In genomic region chr15:40754883-40755815, GRCh38 we compare ENCODE assay signal across 8 cellular contexts. TPM values are rescaled to one million over a fixed set of nuclear protein-coding genes. Genes with fewer than 3 reads are reported as not detected.
DNase-seq lines count a peak whose midpoint lies in the region; ATAC-seq and TF ChIP-seq lines count a peak whose summit lies in the region.

Gene RMDN3, minus strand, starts transcription at chr15:40755254. Its CDS starts 471 bp downstream, at chr15:40754783.

- H3K27me3 ChIP-seq in Caco-2 (replicated peaks; ENCODE audit: control insufficient read depth, insufficient read depth, low read length) (no peaks in the 10 kb centered on the region), HUES6 (ENCODE audit: control insufficient read depth, insufficient read depth, low read length) (no peaks in the 10 kb centered on the region), OCI-LY1 (ENCODE audit: insufficient read depth, low read length) (no peaks in the 10 kb centered on the region), endodermal cell (ENCODE audit: control insufficient read depth, insufficient read depth, low read length, poor library complexity, severe bottlenecking) (no peaks in the 10 kb centered on the region)

- no peaks in the 10 kb centered on the region for H4K20me1 ChIP-seq in OCI-LY1 (ENCODE audit: insufficient read depth, low read length)

- H3K9me3 Mint-ChIP-seq in Caco-2 (ENCODE audit: unreplicated experiment) (no peaks in the 10 kb centered on the region), endodermal cell (no peaks in the 10 kb centered on the region), mesothelial cell of epicardium (no peaks in the 10 kb centered on the region)

- H3K4me3 ChIP-seq in Caco-2 (ENCODE audit: low read depth, low read length), result peak within 1 kb of the TSS; percentile 68
- peak within 1 kb of the TSS; percentile 98 for H3K4me3 ChIP-seq in HUES6 (ENCODE audit: low read depth, low read length)
- H3K4me3 ChIP-seq in OCI-LY1 (ENCODE audit: low read depth, low read length, poor library complexity, severe bottlenecking), result peak within 1 kb of the TSS; percentile 99
- peak within 1 kb of the TSS; percentile 86 for H3K4me3 ChIP-seq in endodermal cell (ENCODE audit: low read length)

- no peaks in the 10 kb centered on the region for H3K4me1 ChIP-seq in Caco-2
- peaks cover 6% of the 10 kb centered on the region; the same call in 1 of the 2 replicates for H3K4me1 ChIP-seq in HUES6 (ENCODE audit: control insufficient read depth, insufficient read depth, low read length)
- peaks cover 50% of the 10 kb centered on the region for H3K4me1 ChIP-seq in OCI-LY1 (ENCODE audit: insufficient read depth, low read length, severe bottlenecking)
- H3K4me1 ChIP-seq in endodermal cell (ENCODE audit: control insufficient read depth, insufficient read depth, low read length), result no peaks in the 10 kb centered on the region

- H3K27me3 Mint-ChIP-seq in Caco-2 (ENCODE audit: insufficient read depth, unreplicated experiment) (no peaks in the 10 kb centered on the region), endodermal cell (ENCODE audit: insufficient read depth) (no peaks in the 10 kb centered on the region), mesothelial cell of epicardium (ENCODE audit: low read depth) (no peaks in the 10 kb centered on the region)

- POLR2A ChIA-PET in Caco-2 (lab: Charles Lee), result interaction anchor here (1.3 kb wide), 1 partner anchor 8 kb away, joined by 4 read pairs; the partner anchor contains the start of gene GCHFR

- CTCF ChIA-PET in Caco-2 (lab: Charles Lee), result no interaction called here

- H3K79me2 ChIP-seq in OCI-LY1 (ENCODE audit: insufficient read depth, low read length), result peaks cover 22% of the 10 kb centered on the region

- H3K27ac ChIP-seq in HUES6 (ENCODE audit: low read depth, low read length) (peak within 1 kb of the TSS; percentile 92), OCI-LY1 (ENCODE audit: low read depth, low read length, poor library complexity, severe bottlenecking) (peak within 1 kb of the TSS; percentile 85), endodermal cell (ENCODE audit: low read depth, low read length) (peak within 1 kb of the TSS; percentile 92)

- BruUV-seq in Caco-2 (replicated peaks; lab: Mats Ljungman, UMichigan), result no TSS peak

- H3K36me3 Mint-ChIP-seq in Caco-2 (ENCODE audit: insufficient read depth, unreplicated experiment) (peaks cover 18% of the 10 kb centered on the region), endodermal cell (ENCODE audit: low read depth) (peaks cover 13% of the 10 kb centered on the region), mesothelial cell of epicardium (no peaks in the 10 kb centered on the region)

- H3K9me2 ChIP-seq in OCI-LY1 (ENCODE audit: low read depth, low read length), result no peaks in the 10 kb centered on the region

- 3 to 6% methylated on average over 28 to 66 of the region's 66 CpGs for WGBS in endodermal cell (ENCODE audit: insufficient coverage in 1 of 2, insufficient read length in 1 of 2), 2 experiments

- DNase-seq in Caco-2, result peak; percentile 93 to 96
- DNase-seq in activated CD8-positive, alpha-beta memory T cell treated with anti-CD3 and anti-CD28 coated beads, Interleukin-2, amount 50 U/mL, for 24 hours (ENCODE audit: extremely low read depth), result peak; percentile 81
- peak; percentile 98 for DNase-seq in endodermal cell
- peak; percentile 96 to 97 for DNase-seq in mesothelial cell of epicardium (ENCODE audit: low spot score in 2 of 2, unreplicated experiment in 2 of 2)
- peak; percentile 87 to 89 for DNase-seq in stimulated activated CD8-positive, alpha-beta memory T cell treated with anti-CD3 and anti-CD28 coated beads, Interleukin-15, amount 100 ng/mL, for 48 hours (ENCODE audit: low read depth in 2 of 2)

- H3K9ac ChIP-seq in HUES6 (ENCODE audit: low read length), result peak within 1 kb of the TSS; percentile 84
- H3K9ac ChIP-seq in OCI-LY1 (ENCODE audit: low read length), result peak within 1 kb of the TSS; percentile 93
- peak within 1 kb of the TSS; percentile 79 for H3K9ac ChIP-seq in endodermal cell (ENCODE audit: extremely low read depth, low read length, poor library complexity, severe bottlenecking)

- H3K9me3 ChIP-seq in Caco-2, result no peaks in the 10 kb centered on the region
- no peaks in the 10 kb centered on the region for H3K9me3 ChIP-seq in HUES6 (ENCODE audit: control insufficient read depth, insufficient read depth, low read depth, low read length)
- H3K9me3 ChIP-seq in OCI-LY1 (ENCODE audit: low read length), result no peaks in the 10 kb centered on the region
- H3K9me3 ChIP-seq in endodermal cell (ENCODE audit: control insufficient read depth, low read length), result no peaks in the 10 kb centered on the region

- peak within 1 kb of the TSS; percentile 99 for H3K27ac Mint-ChIP-seq in Caco-2 (ENCODE audit: unreplicated experiment)
- H3K27ac Mint-ChIP-seq in endodermal cell, result peak within 1 kb of the TSS; percentile 99
- H3K27ac Mint-ChIP-seq in mesothelial cell of epicardium, result peak within 1 kb of the TSS; percentile 98

- H3K4me2 ChIP-seq in OCI-LY1 (ENCODE audit: low read length), result peak within 1 kb of the TSS; percentile 98

- no peaks in the 10 kb centered on the region; the same call in 1 of the 2 replicates for H3K36me3 ChIP-seq in Caco-2 (ENCODE audit: control insufficient read depth, insufficient read depth, low read length)
- H3K36me3 ChIP-seq in HUES6 (ENCODE audit: control insufficient read depth, insufficient read depth, low read length), result peaks cover 21% of the 10 kb centered on the region
- H3K36me3 ChIP-seq in OCI-LY1 (ENCODE audit: insufficient read depth, low read length), result peaks cover 28% of the 10 kb centered on the region
- peaks cover 28% of the 10 kb centered on the region for H3K36me3 ChIP-seq in endodermal cell (ENCODE audit: control insufficient read depth, insufficient read depth, low read length)

- intact Hi-C loops in Caco-2 (cut with micrococcal nuclease; ENCODE audit: unreplicated experiment), result loop anchor here (1.0 to 2.0 kb wide), 2 partner anchors 8 to 140 kb away; partner anchors contain the start of gene VPS18

- TF ChIP-seq CTCF in Caco-2 (IDR thresholded peaks at IDR 0.05; ENCODE audit: insufficient read depth in 1 of 2, low read depth in 1 of 2, low read length in 1 of 2, severe bottlenecking in 1 of 2, unreplicated experiment in 1 of 2), result no peak
- no peak for TF ChIP-seq CTCF in OCI-LY1 (IDR thresholded peaks at IDR 0.05; ENCODE audit: low read length)
- no peak for TF ChIP-seq CTCF in endodermal cell (conservative IDR thresholded peaks at IDR 0.05)
- TF ChIP-seq CTCF in mesothelial cell of epicardium (IDR thresholded peaks at IDR 0.05; ENCODE audit: unreplicated experiment), result no peak

- ATAC-seq in GM21390 (IDR thresholded peaks at IDR 0.05; ENCODE audit: unreplicated experiment), result peak; percentile 68

- H3F3A ChIP-seq in OCI-LY1 (ENCODE audit: insufficient read depth, low read length), result no peaks in the 10 kb centered on the region; the same call in 1 of the 2 replicates

- H3K4me1 Mint-ChIP-seq in Caco-2 (ENCODE audit: low read depth, unreplicated experiment), result no peaks in the 10 kb centered on the region
- peaks cover 9% of the 10 kb centered on the region for H3K4me1 Mint-ChIP-seq in endodermal cell
- H3K4me1 Mint-ChIP-seq in mesothelial cell of epicardium, result peaks cover 24% of the 10 kb centered on the region

- H3K4me3 Mint-ChIP-seq in Caco-2 (ENCODE audit: unreplicated experiment) (peak within 1 kb of the TSS; percentile 91), endodermal cell (peak within 1 kb of the TSS; percentile 89), mesothelial cell of epicardium (peak within 1 kb of the TSS; percentile 94)

- peak within 1 kb of the TSS; percentile 22; the same call in 1 of the 2 replicates for H2AFZ ChIP-seq in OCI-LY1 (ENCODE audit: low read length)

RNA-seq across cellular contexts. Expression of gene RMDN3, which starts in this region (rescaled TPM):
- total RNA-seq in Caco-2 (2022), result 46.3 and 48.0 TPM in 2 replicates
- 10 to 100 TPM; 15.7 to 23.5 TPM for total RNA-seq in endodermal cell
- polyA plus RNA-seq in endodermal cell (2013, experiment 1 of 2), result 20.9 TPM
- polyA plus RNA-seq in endodermal cell (2013, experiment 2 of 2), result 20.8 TPM
- total RNA-seq in mesothelial cell of epicardium, result 25.1 to 29.3 TPM (median 26.9 TPM) in 3 replicates

Comparison
In these comparisons a context has a peak if more than half of its experiments do, and no peak if none do; other contexts are left out.
1. Peak in every context shown above with its lines: DNase-seq, ATAC-seq, H3K4me3 ChIP-seq and H3K27ac ChIP-seq.